Comparison of ENCODE assay signal across 16 cellular contexts in the genomic region with DNA sequence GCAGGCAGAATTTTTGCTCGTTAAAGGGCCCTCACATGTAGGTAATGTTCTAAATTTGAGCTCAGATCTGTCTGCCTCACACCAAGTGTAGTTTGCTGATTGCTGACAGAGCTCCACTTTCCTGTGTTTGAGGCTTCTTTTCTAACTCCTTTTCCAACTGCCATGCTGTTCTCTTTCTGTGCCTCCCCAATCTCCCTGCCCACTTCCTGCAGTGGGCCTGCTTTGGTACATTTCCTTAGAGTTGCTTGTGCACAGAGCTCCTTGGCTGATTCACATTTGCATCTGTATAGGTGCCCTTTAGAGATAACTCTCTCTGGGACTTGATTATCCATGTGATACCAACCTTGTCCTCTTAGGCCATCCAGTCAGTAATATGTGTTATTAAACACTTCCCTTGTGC. TPM values are rescaled to one million over a fixed set of nuclear protein-coding genes. Genes with fewer than 3 reads are reported as not detected.
DNase-seq lines count a peak whose midpoint lies in the region; ATAC-seq and TF ChIP-seq lines count a peak whose summit lies in the region.
"Had no signal": no experiment of that assay in that cellular context is flagged by ENCODE, and none has a peak within 500 bp of the region (broad histone marks: within the 10 kb centered on the region; RNA-seq: fewer than 3 reads in every experiment).

No MANE protein-coding gene starts in this region.

- H3K27ac Mint-ChIP-seq in T-helper 1 cell treated with Interleukin-12 subunit alpha and Interleukin-12 subunit beta and Interleukin-4 antibody, amounts not matched to agents 30 μg/mL and 1 μg/mL, for 36 hours = peak overlapping the region; percentile 46
- H3K27ac Mint-ChIP-seq in HFFc6 (peak overlapping the region; percentile 84), nephron (no peak overlapping the region)
- H3K27ac Mint-ChIP-seq in activated naive CD8-positive, alpha-beta T cell treated with anti-CD3 and anti-CD28 coated beads for 36 hours = peak overlapping the region; percentile 47
- H3K27ac Mint-ChIP-seq: activated B cell treated with CpG ODN at 0.5 μM for 24 hours had no signal

- H3K9me3 Mint-ChIP-seq in T-helper 1 cell treated with Interleukin-12 subunit alpha and Interleukin-12 subunit beta and Interleukin-4 antibody, amounts not matched to agents 30 μg/mL and 1 μg/mL, for 36 hours = no peaks in the 10 kb centered on the region
- H3K9me3 Mint-ChIP-seq in HFFc6 (no peaks in the 10 kb centered on the region), nephron (no peaks in the 10 kb centered on the region)
- H3K9me3 Mint-ChIP-seq in activated naive CD8-positive, alpha-beta T cell treated with anti-CD3 and anti-CD28 coated beads for 36 hours = no peaks in the 10 kb centered on the region
- H3K9me3 Mint-ChIP-seq: activated B cell treated with CpG ODN at 0.5 μM for 24 hours had no signal

- H3K27me3 Mint-ChIP-seq in T-helper 1 cell treated with Interleukin-12 subunit alpha and Interleukin-12 subunit beta and Interleukin-4 antibody, amounts not matched to agents 30 μg/mL and 1 μg/mL, for 36 hours (ENCODE audit: low read depth) = no peaks in the 10 kb centered on the region
- peaks cover 5% of the 10 kb centered on the region; the same call in 1 of the 2 replicates for H3K27me3 Mint-ChIP-seq in HFFc6 (ENCODE audit: insufficient read depth)
- H3K27me3 Mint-ChIP-seq in activated naive CD8-positive, alpha-beta T cell treated with anti-CD3 and anti-CD28 coated beads for 36 hours = no peaks in the 10 kb centered on the region
- no peaks in the 10 kb centered on the region for H3K27me3 Mint-ChIP-seq in nephron (ENCODE audit: low read depth)
- H3K27me3 Mint-ChIP-seq: activated B cell treated with CpG ODN at 0.5 μM for 24 hours had no signal

- H3K4me3 Mint-ChIP-seq in T-helper 1 cell treated with Interleukin-12 subunit alpha and Interleukin-12 subunit beta and Interleukin-4 antibody, amounts not matched to agents 30 μg/mL and 1 μg/mL, for 36 hours = peak overlapping the region; percentile 12
- H3K4me3 Mint-ChIP-seq in HFFc6 = peak overlapping the region; percentile 24; the same call in 1 of the 2 replicates
- H3K4me3 Mint-ChIP-seq in activated naive CD8-positive, alpha-beta T cell treated with anti-CD3 and anti-CD28 coated beads for 36 hours = no peak overlapping the region
- peak overlapping the region; percentile 25 to 46 (median 44) for H3K4me3 Mint-ChIP-seq in nephron
- H3K4me3 Mint-ChIP-seq: activated B cell treated with CpG ODN at 0.5 μM for 24 hours had no signal

- ATAC-seq in HG03457 (IDR thresholded peaks at IDR 0.05; ENCODE audit: unreplicated experiment) = no peak
- ATAC-seq: left ventricle myocardium superior had no signal

- DNase-seq in T-helper 1 cell (no peak), HFFc6 (no peak)
- no peak for DNase-seq in activated naive CD8-positive, alpha-beta T cell treated with anti-CD3 and anti-CD28 coated beads for 36 hours
- DNase-seq in activated CD4-positive, CD25-positive, alpha-beta regulatory T cell treated with anti-CD3 and anti-CD28 coated beads, Interleukin-2, amount 50 U/mL, for 72 hours = no peak
- no peak for DNase-seq in stimulated activated CD4-positive, alpha-beta T cell treated with anti-CD3 and anti-CD28 coated beads, Interleukin-4, amount 100 ng/mL, for 1 hour
- DNase-seq: 8988T; activated B cell treated with CpG ODN at 0.5 μM for 24 hours; activated effector memory CD4-positive, alpha-beta T cell treated with Interleukin-2 at 50 U/mL for 16 hours; Caco-2; GOT3; left ventricle myocardium superior; MM.1S; substantia nigra had no signal

- peaks cover 24% of the 10 kb centered on the region for H3K36me3 Mint-ChIP-seq in T-helper 1 cell treated with Interleukin-12 subunit alpha and Interleukin-12 subunit beta and Interleukin-4 antibody, amounts not matched to agents 30 μg/mL and 1 μg/mL, for 36 hours (ENCODE audit: low read depth)
- peaks cover 37% of the 10 kb centered on the region for H3K36me3 Mint-ChIP-seq in HFFc6 (ENCODE audit: low read depth)
- H3K36me3 Mint-ChIP-seq in activated naive CD8-positive, alpha-beta T cell treated with anti-CD3 and anti-CD28 coated beads for 36 hours = peaks cover 28% of the 10 kb centered on the region
- H3K36me3 Mint-ChIP-seq in nephron (ENCODE audit: low read depth) = peaks cover 52% of the 10 kb centered on the region

- TF ChIP-seq CTCF in HFFc6 (IDR thresholded peaks at IDR 0.05) (no peak), nephron (IDR thresholded peaks at IDR 0.05; ENCODE audit: unreplicated experiment in 3 of 3) (no peak)

- peaks cover 29% of the 10 kb centered on the region for H3K4me1 Mint-ChIP-seq in T-helper 1 cell treated with Interleukin-12 subunit alpha and Interleukin-12 subunit beta and Interleukin-4 antibody, amounts not matched to agents 30 μg/mL and 1 μg/mL, for 36 hours (ENCODE audit: low read depth)
- H3K4me1 Mint-ChIP-seq in HFFc6 (ENCODE audit: low read depth) (peaks cover 53% of the 10 kb centered on the region), nephron (peaks cover 29% of the 10 kb centered on the region)
- H3K4me1 Mint-ChIP-seq in activated naive CD8-positive, alpha-beta T cell treated with anti-CD3 and anti-CD28 coated beads for 36 hours = peaks cover 32% of the 10 kb centered on the region

RNA-seq across cellular contexts. Expression of gene MED28, which starts 4.5 kb away (rescaled TPM):
- 10 to 100 TPM; 32.4 to 40.1 (median 36.4) TPM for total RNA-seq in HFFc6 (2021; fragmentation: NEBNext Ultra II Directional; extraction: Animal tissue kit (Norgen Biotek cat#: 25700))
- 10 to 100 TPM; 57.2 to 72.5 TPM for total RNA-seq in activated naive CD8-positive, alpha-beta T cell treated with anti-CD3 and anti-CD28 coated beads for 36 hours

RNA-seq across cellular contexts. Expression of gene LAP3, which starts 41.9 kb away (rescaled TPM):
- total RNA-seq in HFFc6 (2021; fragmentation: NEBNext Ultra II Directional; extraction: Animal tissue kit (Norgen Biotek cat#: 25700)) = 10 to 100 TPM; 54.4 to 56.3 (median 55.7) TPM
- 100 to 1,000 TPM; 146 TPM for total RNA-seq in activated naive CD8-positive, alpha-beta T cell treated with anti-CD3 and anti-CD28 coated beads for 36 hours

Comparison
In these comparisons a context has a peak if more than half of its experiments do, and no peak if none do; other contexts are left out.
1. H3K27ac Mint-ChIP-seq: peak in T-helper 1 cell treated with Interleukin-12 subunit alpha and Interleukin-12 subunit beta and Interleukin-4 antibody, amounts not matched to agents 30 μg/mL and 1 μg/mL, for 36 hours (single experiment), HFFc6 (single experiment) and activated naive CD8-positive, alpha-beta T cell treated with anti-CD3 and anti-CD28 coated beads for 36 hours (single experiment); none in nephron (0 of 3).